ENCODE assay signal across 1 cellular context in the genomic region with DNA sequence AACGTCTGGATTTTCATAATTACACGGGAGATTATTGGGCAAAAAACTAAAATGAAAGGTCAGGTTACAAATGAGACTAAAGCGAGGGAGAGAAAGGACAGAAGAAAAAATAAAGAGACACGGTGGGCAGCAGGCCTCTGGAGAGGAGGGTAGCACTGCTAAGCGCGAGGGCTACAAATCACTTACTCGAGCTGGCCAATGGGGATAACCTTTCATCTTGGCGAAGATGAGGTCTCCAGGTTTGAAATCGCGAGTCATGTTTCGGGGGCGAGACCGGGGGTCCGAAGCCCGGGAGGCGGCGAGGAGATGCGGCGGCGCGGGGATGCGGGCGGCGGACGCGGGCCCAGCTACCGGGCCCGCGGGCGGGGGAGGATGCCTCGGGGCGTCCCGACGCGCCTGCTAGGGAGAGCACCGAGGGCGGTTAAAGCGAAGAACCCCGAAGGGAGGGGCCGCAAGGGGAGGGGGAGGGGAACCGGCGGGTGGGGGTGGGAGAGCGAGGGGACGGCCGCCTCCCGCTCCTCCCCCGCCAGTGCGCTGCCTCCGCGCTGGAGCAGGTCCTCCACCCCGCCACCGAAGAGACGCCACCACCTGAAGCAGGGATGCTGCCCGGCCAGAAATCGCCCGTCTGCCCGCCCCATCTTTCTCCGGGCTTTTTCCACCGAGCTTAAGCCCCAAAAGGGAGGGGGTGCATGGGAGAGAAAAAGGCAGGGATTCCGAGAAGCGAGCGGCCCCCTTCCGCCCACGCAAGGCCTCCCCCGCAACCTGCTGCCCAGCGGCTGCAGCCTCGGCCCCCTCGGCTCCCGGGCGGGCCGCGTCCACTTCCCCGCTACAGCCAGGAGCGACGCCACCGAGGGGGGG.
TF ChIP-seq lines count a peak whose summit lies in the region.

No MANE protein-coding gene starts in this region.

TF ChIP-seq in HepG2, 621 proteins besides CTCF, POLR2A, EP300 and RAD21 (continued from another document):
- TF ChIP-seq, protein P1, sequence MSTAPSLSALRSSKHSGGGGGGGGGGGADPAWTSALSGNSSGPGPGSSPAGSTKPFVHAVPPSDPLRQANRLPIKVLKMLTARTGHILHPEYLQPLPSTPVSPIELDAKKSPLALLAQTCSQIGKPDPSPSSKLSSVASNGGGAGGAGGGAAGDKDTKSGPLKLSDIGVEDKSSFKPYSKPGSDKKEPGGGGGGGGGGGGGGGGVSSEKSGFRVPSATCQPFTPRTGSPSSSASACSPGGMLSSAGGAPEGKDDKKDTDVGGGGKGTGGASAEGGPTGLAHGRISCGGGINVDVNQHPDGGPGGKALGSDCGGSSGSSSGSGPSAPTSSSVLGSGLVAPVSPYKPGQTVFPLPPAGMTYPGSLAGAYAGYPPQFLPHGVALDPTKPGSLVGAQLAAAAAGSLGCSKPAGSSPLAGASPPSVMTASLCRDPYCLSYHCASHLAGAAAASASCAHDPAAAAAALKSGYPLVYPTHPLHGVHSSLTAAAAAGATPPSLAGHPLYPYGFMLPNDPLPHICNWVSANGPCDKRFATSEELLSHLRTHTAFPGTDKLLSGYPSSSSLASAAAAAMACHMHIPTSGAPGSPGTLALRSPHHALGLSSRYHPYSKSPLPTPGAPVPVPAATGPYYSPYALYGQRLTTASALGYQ (CRISPR knock-in tag; IDR thresholded peaks at IDR 0.05) = no peak
- TF ChIP-seq, protein P2, sequence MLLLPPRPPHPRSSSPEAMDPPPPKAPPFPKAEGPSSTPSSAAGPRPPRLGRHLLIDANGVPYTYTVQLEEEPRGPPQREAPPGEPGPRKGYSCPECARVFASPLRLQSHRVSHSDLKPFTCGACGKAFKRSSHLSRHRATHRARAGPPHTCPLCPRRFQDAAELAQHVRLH (CRISPR knock-in tag; IDR thresholded peaks at IDR 0.05; ENCODE audit: borderline replicate concordance, low read depth) = no peak
- TF ChIP-seq, protein P3, sequence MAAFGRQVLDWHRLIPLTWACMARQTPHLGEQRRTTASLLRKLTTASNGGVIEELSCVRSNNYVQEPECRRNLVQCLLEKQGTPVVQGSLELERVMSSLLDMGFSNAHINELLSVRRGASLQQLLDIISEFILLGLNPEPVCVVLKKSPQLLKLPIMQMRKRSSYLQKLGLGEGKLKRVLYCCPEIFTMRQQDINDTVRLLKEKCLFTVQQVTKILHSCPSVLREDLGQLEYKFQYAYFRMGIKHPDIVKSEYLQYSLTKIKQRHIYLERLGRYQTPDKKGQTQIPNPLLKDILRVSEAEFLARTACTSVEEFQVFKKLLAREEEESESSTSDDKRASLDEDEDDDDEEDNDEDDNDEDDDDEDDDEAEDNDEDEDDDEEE (CRISPR knock-in tag; IDR thresholded peaks at IDR 0.05) = no peak
- TF ChIP-seq KDM6A (CRISPR knock-in tag; IDR thresholded peaks at IDR 0.05; ENCODE audit: low read depth) (0 out of 2 replicates have a peak, but pooled peaks have one; percentile 11), MEF2D (CRISPR knock-in tag; IDR thresholded peaks at IDR 0.05) (0 out of 2 replicates have a peak, but pooled peaks have one; percentile 5), FOXM1 (CRISPR knock-in tag; IDR thresholded peaks at IDR 0.05) (no peak), CEBPB (IDR thresholded peaks at IDR 0.05; ENCODE audit: borderline replicate concordance, low read depth, low read length) (no peak), RCOR2 (CRISPR knock-in tag; IDR thresholded peaks at IDR 0.05) (no peak), HOXA9 (CRISPR knock-in tag; IDR thresholded peaks at IDR 0.05; ENCODE audit: borderline replicate concordance) (no peak), TSC22D2 (CRISPR knock-in tag; IDR thresholded peaks at IDR 0.05; ENCODE audit: borderline replicate concordance) (no peak), ZNF567 (CRISPR knock-in tag; IDR thresholded peaks at IDR 0.05; ENCODE audit: borderline replicate concordance) (no peak)
